1 cellular context compared by ENCODE assay signal in the genomic region with DNA sequence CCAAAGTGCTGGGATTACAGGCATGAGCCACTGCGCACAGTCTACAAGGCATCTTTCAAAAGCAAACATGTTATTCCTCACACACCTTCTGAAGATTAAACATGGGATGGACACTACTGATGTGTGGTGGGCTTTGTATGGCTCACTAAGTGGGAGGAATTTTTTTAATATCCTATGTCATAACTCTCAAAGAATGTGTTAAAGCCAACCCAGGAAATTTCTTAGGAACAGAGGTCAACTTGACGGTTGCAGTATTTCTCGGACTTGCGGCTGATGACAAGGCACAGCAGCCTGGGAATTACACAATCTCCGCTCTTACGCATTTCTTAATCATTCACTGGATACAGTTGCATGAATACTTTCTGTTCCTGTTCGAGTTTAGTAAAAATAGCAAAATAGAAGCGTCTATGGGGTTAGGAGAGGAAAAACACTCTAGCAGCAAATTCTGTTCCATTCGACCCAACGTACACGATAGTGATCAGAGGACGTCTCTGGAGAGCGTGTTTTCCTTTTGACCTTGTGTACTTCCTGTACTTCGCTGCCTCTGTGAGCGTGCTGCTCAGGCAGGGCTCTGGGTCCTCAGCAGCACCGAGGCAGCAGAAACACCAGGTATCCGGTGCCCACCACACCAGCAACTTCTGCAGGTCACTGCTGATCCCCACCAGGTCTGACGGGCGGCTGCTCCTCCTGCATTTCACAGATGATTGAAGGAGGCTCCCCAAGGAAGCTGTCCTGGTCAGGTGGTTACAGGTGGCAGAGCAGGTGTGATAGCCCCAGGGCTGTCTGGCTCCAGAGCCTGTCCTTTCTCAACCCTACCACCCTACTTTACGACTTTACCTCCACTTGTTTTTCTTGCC.
TF ChIP-seq lines count a peak whose summit lies in the region.

No MANE protein-coding gene starts in this region.

TF ChIP-seq in HepG2, 621 proteins besides CTCF, POLR2A, EP300 and RAD21 (continued from another document and continues in another):
- TF ChIP-seq FOXC1 (CRISPR knock-in tag; IDR thresholded peaks at IDR 0.05; ENCODE audit: borderline replicate concordance) (0 out of 2 replicates have a peak, but pooled peaks have one; percentile 39), KDM5A (IDR thresholded peaks at IDR 0.05; ENCODE audit: borderline replicate concordance, low read length) (no peak), HDAC2 (CRISPR knock-in tag; IDR thresholded peaks at IDR 0.05) (0 out of 2 replicates have a peak, but pooled peaks have one; percentile 37), FOXA1 (IDR thresholded peaks at IDR 0.05) (no peak), FOXA1 (CRISPR knock-in tag; IDR thresholded peaks at IDR 0.05) (peak; percentile 52; the same call in 1 of the 2 replicates), ESRRA (CRISPR knock-in tag; IDR thresholded peaks at IDR 0.05; ENCODE audit: low read depth) (peak; percentile 69; the same call in 1 of the 2 replicates), FOXA3 (CRISPR knock-in tag; IDR thresholded peaks at IDR 0.05) (peak; percentile 60; the same call in 1 of the 2 replicates), ELF1 (CRISPR knock-in tag; IDR thresholded peaks at IDR 0.05) (peak; percentile 57; the same call in 1 of the 2 replicates), NRL (CRISPR knock-in tag; IDR thresholded peaks at IDR 0.05; ENCODE audit: borderline replicate concordance) (0 out of 2 replicates have a peak, but pooled peaks have one; percentile 39), SP2 (CRISPR knock-in tag; IDR thresholded peaks at IDR 0.05) (no peak), GABPB1 (CRISPR knock-in tag; IDR thresholded peaks at IDR 0.05) (peak; percentile 58), ASH2L (IDR thresholded peaks at IDR 0.05; ENCODE audit: insufficient read length, low read depth, low read length) (peak; percentile 32), TOPORS (CRISPR knock-in tag; IDR thresholded peaks at IDR 0.05) (no peak), ZNF12 (CRISPR knock-in tag; IDR thresholded peaks at IDR 0.05) (no peak), HDAC1 (CRISPR knock-in tag; IDR thresholded peaks at IDR 0.05) (peak; percentile 31; the same call in 1 of the 2 replicates), ZNF468 (CRISPR knock-in tag; IDR thresholded peaks at IDR 0.05) (no peak), U2AF1 (optimal IDR thresholded peaks at IDR 0.05; ENCODE audit: low read depth, low read length) (no peak), RARA (CRISPR knock-in tag; IDR thresholded peaks at IDR 0.05) (peak; percentile 48; the same call in 1 of the 2 replicates), ZNF816 (CRISPR knock-in tag; IDR thresholded peaks at IDR 0.05; ENCODE audit: borderline replicate concordance) (no peak), PHF8 (CRISPR knock-in tag; IDR thresholded peaks at IDR 0.05) (0 out of 2 replicates have a peak, but pooled peaks have one; percentile 34), MAZ (IDR thresholded peaks at IDR 0.05; ENCODE audit: borderline replicate concordance, low read depth, low read length) (no peak), MAZ (CRISPR knock-in tag; IDR thresholded peaks at IDR 0.05; ENCODE audit: low read depth) (no peak), PAF1 (CRISPR knock-in tag; IDR thresholded peaks at IDR 0.05) (no peak), ZNF317 (CRISPR knock-in tag; IDR thresholded peaks at IDR 0.05) (peak; percentile 72; the same call in 1 of the 2 replicates), SOX6 (IDR thresholded peaks at IDR 0.05) (no peak), SOX6 (CRISPR knock-in tag; IDR thresholded peaks at IDR 0.05) (0 out of 2 replicates have a peak, but pooled peaks have one; percentile 33), MTF1 (CRISPR knock-in tag; IDR thresholded peaks at IDR 0.05) (no peak), DNMT3B (CRISPR knock-in tag; conservative IDR thresholded peaks at IDR 0.05) (no peak), HNRNPL (IDR thresholded peaks at IDR 0.05; ENCODE audit: low read depth, low read length) (no peak), ATF1 (CRISPR knock-in tag; IDR thresholded peaks at IDR 0.05) (no peak), ZNF235 (CRISPR knock-in tag; IDR thresholded peaks at IDR 0.05; ENCODE audit: borderline replicate concordance) (no peak), RXRB (CRISPR knock-in tag; IDR thresholded peaks at IDR 0.05; ENCODE audit: borderline replicate concordance) (peak; percentile 50; the same call in 1 of the 2 replicates), ZNF292 (CRISPR knock-in tag; IDR thresholded peaks at IDR 0.05; ENCODE audit: borderline replicate concordance, low read depth) (peak; percentile 60; the same call in 1 of the 2 replicates), JARID2 (CRISPR knock-in tag; IDR thresholded peaks at IDR 0.05; ENCODE audit: insufficient replicate concordance) (no peak), ZBTB42 (CRISPR knock-in tag; IDR thresholded peaks at IDR 0.05) (no peak)
- TF ChIP-seq, protein P1, sequence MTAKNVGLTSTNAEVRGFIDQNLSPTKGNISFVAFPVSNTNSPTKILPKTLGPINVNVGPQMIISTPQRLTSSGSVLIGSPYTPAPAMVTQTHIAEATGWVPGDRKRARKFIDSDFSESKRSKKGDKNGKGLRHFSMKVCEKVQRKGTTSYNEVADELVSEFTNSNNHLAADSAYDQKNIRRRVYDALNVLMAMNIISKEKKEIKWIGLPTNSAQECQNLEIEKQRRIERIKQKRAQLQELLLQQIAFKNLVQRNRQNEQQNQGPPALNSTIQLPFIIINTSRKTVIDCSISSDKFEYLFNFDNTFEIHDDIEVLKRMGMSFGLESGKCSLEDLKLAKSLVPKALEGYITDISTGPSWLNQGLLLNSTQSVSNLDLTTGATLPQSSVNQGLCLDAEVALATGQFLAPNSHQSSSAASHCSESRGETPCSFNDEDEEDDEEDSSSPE (CRISPR knock-in tag; IDR thresholded peaks at IDR 0.05) = 0 out of 2 replicates have a peak, but pooled peaks have one; percentile 14
- TF ChIP-seq, protein P2, sequence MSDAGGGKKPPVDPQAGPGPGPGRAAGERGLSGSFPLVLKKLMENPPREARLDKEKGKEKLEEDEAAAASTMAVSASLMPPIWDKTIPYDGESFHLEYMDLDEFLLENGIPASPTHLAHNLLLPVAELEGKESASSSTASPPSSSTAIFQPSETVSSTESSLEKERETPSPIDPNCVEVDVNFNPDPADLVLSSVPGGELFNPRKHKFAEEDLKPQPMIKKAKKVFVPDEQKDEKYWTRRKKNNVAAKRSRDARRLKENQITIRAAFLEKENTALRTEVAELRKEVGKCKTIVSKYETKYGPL (CRISPR knock-in tag; IDR thresholded peaks at IDR 0.05) = peak; percentile 50; the same call in 1 of the 2 replicates
- TF ChIP-seq, protein P3, sequence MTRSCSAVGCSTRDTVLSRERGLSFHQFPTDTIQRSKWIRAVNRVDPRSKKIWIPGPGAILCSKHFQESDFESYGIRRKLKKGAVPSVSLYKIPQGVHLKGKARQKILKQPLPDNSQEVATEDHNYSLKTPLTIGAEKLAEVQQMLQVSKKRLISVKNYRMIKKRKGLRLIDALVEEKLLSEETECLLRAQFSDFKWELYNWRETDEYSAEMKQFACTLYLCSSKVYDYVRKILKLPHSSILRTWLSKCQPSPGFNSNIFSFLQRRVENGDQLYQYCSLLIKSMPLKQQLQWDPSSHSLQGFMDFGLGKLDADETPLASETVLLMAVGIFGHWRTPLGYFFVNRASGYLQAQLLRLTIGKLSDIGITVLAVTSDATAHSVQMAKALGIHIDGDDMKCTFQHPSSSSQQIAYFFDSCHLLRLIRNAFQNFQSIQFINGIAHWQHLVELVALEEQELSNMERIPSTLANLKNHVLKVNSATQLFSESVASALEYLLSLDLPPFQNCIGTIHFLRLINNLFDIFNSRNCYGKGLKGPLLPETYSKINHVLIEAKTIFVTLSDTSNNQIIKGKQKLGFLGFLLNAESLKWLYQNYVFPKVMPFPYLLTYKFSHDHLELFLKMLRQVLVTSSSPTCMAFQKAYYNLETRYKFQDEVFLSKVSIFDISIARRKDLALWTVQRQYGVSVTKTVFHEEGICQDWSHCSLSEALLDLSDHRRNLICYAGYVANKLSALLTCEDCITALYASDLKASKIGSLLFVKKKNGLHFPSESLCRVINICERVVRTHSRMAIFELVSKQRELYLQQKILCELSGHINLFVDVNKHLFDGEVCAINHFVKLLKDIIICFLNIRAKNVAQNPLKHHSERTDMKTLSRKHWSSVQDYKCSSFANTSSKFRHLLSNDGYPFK (CRISPR knock-in tag; IDR thresholded peaks at IDR 0.05; ENCODE audit: borderline replicate concordance) = peak; percentile 97
- TF ChIP-seq, protein P4, sequence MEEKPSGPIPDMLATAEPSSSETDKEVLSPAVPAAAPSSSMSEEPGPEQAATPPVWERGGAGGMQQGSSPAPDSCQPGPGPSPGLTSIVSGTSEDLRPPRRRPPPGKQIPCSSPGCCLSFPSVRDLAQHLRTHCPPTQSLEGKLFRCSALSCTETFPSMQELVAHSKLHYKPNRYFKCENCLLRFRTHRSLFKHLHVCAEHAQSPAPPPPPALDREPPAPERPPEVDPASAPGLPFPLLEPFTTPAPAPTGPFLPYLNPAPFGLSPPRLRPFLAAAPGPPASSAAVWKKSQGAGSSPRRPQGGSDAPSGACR (CRISPR knock-in tag; IDR thresholded peaks at IDR 0.05) = no peak
- TF ChIP-seq, protein P5, sequence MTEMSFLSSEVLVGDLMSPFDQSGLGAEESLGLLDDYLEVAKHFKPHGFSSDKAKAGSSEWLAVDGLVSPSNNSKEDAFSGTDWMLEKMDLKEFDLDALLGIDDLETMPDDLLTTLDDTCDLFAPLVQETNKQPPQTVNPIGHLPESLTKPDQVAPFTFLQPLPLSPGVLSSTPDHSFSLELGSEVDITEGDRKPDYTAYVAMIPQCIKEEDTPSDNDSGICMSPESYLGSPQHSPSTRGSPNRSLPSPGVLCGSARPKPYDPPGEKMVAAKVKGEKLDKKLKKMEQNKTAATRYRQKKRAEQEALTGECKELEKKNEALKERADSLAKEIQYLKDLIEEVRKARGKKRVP (CRISPR knock-in tag; IDR thresholded peaks at IDR 0.05) = no peak
- TF ChIP-seq, protein P6, sequence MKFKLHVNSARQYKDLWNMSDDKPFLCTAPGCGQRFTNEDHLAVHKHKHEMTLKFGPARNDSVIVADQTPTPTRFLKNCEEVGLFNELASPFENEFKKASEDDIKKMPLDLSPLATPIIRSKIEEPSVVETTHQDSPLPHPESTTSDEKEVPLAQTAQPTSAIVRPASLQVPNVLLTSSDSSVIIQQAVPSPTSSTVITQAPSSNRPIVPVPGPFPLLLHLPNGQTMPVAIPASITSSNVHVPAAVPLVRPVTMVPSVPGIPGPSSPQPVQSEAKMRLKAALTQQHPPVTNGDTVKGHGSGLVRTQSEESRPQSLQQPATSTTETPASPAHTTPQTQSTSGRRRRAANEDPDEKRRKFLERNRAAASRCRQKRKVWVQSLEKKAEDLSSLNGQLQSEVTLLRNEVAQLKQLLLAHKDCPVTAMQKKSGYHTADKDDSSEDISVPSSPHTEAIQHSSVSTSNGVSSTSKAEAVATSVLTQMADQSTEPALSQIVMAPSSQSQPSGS (CRISPR knock-in tag; IDR thresholded peaks at IDR 0.05) = no peak
- TF ChIP-seq, protein P7, sequence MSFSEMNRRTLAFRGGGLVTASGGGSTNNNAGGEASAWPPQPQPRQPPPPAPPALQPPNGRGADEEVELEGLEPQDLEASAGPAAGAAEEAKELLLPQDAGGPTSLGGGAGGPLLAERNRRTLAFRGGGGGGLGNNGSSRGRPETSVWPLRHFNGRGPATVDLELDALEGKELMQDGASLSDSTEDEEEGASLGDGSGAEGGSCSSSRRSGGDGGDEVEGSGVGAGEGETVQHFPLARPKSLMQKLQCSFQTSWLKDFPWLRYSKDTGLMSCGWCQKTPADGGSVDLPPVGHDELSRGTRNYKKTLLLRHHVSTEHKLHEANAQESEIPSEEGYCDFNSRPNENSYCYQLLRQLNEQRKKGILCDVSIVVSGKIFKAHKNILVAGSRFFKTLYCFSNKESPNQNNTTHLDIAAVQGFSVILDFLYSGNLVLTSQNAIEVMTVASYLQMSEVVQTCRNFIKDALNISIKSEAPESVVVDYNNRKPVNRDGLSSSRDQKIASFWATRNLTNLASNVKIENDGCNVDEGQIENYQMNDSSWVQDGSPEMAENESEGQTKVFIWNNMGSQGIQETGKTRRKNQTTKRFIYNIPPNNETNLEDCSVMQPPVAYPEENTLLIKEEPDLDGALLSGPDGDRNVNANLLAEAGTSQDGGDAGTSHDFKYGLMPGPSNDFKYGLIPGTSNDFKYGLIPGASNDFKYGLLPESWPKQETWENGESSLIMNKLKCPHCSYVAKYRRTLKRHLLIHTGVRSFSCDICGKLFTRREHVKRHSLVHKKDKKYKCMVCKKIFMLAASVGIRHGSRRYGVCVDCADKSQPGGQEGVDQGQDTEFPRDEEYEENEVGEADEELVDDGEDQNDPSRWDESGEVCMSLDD (CRISPR knock-in tag; IDR thresholded peaks at IDR 0.05; ENCODE audit: borderline replicate concordance) = no peak
- TF ChIP-seq, protein P8, sequence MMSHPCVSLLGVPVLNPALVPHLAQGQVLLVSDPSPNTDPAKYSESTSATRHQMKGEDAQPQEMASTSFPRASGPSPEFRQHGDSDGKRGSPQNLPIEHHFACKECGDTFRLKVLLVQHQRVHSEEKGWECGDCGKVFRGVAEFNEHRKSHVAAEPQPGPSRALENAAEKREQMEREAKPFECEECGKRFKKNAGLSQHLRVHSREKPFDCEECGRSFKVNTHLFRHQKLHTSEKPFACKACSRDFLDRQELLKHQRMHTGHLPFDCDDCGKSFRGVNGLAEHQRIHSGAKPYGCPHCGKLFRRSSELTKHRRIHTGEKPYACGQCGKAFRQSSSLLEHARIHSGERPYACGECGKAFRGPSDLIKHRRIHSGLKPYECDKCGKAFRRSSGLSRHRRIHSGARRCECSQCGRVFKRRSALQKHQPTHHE (CRISPR knock-in tag; IDR thresholded peaks at IDR 0.05; ENCODE audit: borderline replicate concordance) = peak; percentile 51; the same call in 1 of the 2 replicates
- TF ChIP-seq, protein P9, sequence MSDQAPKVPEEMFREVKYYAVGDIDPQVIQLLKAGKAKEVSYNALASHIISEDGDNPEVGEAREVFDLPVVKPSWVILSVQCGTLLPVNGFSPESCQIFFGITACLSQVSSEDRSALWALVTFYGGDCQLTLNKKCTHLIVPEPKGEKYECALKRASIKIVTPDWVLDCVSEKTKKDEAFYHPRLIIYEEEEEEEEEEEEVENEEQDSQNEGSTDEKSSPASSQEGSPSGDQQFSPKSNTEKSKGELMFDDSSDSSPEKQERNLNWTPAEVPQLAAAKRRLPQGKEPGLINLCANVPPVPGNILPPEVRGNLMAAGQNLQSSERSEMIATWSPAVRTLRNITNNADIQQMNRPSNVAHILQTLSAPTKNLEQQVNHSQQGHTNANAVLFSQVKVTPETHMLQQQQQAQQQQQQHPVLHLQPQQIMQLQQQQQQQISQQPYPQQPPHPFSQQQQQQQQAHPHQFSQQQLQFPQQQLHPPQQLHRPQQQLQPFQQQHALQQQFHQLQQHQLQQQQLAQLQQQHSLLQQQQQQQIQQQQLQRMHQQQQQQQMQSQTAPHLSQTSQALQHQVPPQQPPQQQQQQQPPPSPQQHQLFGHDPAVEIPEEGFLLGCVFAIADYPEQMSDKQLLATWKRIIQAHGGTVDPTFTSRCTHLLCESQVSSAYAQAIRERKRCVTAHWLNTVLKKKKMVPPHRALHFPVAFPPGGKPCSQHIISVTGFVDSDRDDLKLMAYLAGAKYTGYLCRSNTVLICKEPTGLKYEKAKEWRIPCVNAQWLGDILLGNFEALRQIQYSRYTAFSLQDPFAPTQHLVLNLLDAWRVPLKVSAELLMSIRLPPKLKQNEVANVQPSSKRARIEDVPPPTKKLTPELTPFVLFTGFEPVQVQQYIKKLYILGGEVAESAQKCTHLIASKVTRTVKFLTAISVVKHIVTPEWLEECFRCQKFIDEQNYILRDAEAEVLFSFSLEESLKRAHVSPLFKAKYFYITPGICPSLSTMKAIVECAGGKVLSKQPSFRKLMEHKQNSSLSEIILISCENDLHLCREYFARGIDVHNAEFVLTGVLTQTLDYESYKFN (CRISPR knock-in tag; conservative IDR thresholded peaks at IDR 0.05) = peak; percentile 43; the same call in 1 of the 2 replicates
